ENCODE assay signal across 8 cellular contexts in genomic region chr3:111859061-111859973, GRCh38. TPM values are rescaled to one million over a fixed set of nuclear protein-coding genes. Genes with fewer than 3 reads are reported as not detected.
A peak's percentile ranks its signal among the peaks of the same experiment; 100 is the strongest.
DNase-seq lines count a peak whose midpoint lies in the region; ATAC-seq and TF ChIP-seq lines count a peak whose summit lies in the region.

Gene PHLDB2 (plus strand): TSS chr3:111859265. CDS start chr3:111884078, 24,813 bp downstream.

- intact Hi-C loops in tibial artery (cut with DNase I; ENCODE audit: low total_unique reads): no loop called here

- no peaks in the 10 kb centered on the region for H3K9me3 ChIP-seq in Peyer's patch
- H3K9me3 ChIP-seq in neuronal stem cell (replicated peaks in 1 of 2; ENCODE audit: control insufficient read depth in 2 of 2, insufficient read depth in 1 of 2, low read depth in 1 of 2, low read length in 2 of 2): no peaks in the 10 kb centered on the region
- no peaks in the 10 kb centered on the region for H3K9me3 ChIP-seq in tibial artery

- H3K4ac ChIP-seq in neuronal stem cell (ENCODE audit: low read length): no peak within 1 kb of the TSS

- no peak within 1 kb of the TSS for H2AK5ac ChIP-seq in neuronal stem cell (ENCODE audit: low read depth, low read length)

- H2BK120ac ChIP-seq in neuronal stem cell (ENCODE audit: low read depth, low read length): peak within 1 kb of the TSS; percentile 35

- H3K4me2 ChIP-seq in neuronal stem cell (ENCODE audit: insufficient read depth, low read length, poor library complexity, severe bottlenecking): peak within 1 kb of the TSS; percentile 81

- H3K4me1 ChIP-seq in Peyer's patch (peaks cover 0 to 11% (median 0%) of the 10 kb centered on the region in 4 donors), neuronal stem cell (ENCODE audit: control insufficient read depth in 2 of 2, insufficient read depth in 1 of 2, low read depth in 1 of 2, low read length in 2 of 2) (peaks cover 6 to 21% of the 10 kb centered on the region in 2 donors), tibial artery (peaks cover 0 to 43% (median 20%) of the 10 kb centered on the region in 4 donors)

- H2BK15ac ChIP-seq in neuronal stem cell (ENCODE audit: low read length): no peak within 1 kb of the TSS

- H4K91ac ChIP-seq in neuronal stem cell (ENCODE audit: low read depth, low read length, poor library complexity): no peak within 1 kb of the TSS

- DNase-seq in GM06990 (ENCODE audit: extremely low read depth, insufficient read length) (peak; percentile 27), Peyer's patch (peak; percentile 42 to 73 (median 61)), fibroblast of the aortic adventitia (ENCODE audit: low read depth) (peak; percentile 79), neuronal stem cell (ENCODE audit: low spot score) (peak; percentile 85), tibial artery (peak; percentile 83 to 90), Ammon's horn (ENCODE audit: low spot score) (no peak)
- peak; percentile 84 for DNase-seq in activated effector memory CD4-positive, alpha-beta T cell treated with anti-CD3 and anti-CD28 coated beads, Interleukin-2, amount 50 U/mL, for 16 hours

- H3K9ac ChIP-seq in neuronal stem cell (ENCODE audit: low read depth, low read length, poor library complexity): peak within 1 kb of the TSS; percentile 95

- peak within 1 kb of the TSS; percentile 23 for H3K23ac ChIP-seq in neuronal stem cell (ENCODE audit: low read depth, low read length, poor library complexity)

- H3K27ac ChIP-seq in Peyer's patch (peak within 1 kb of the TSS; percentile 73 to 96 (median 88)), neuronal stem cell (replicated peaks; ENCODE audit: low read length) (peak within 1 kb of the TSS; percentile 76), tibial artery (peak within 1 kb of the TSS; percentile 98 to 99)

- peak within 1 kb of the TSS; percentile 93 for H2BK5ac ChIP-seq in neuronal stem cell (ENCODE audit: low read length)

- no CpG with 5 or more reads among the region's 78 CpGs for WGBS in neuronal stem cell (ENCODE audit: extremely low coverage in 2 of 2, insufficient read length in 2 of 2, insufficient replicate concordance in 1 of 2), 2 donors

- H3K36me3 ChIP-seq in GM06990 (ENCODE audit: control insufficient read depth, insufficient read depth, low read length): no peaks in the 10 kb centered on the region
- no peaks in the 10 kb centered on the region for H3K36me3 ChIP-seq in Peyer's patch
- H3K36me3 ChIP-seq in neuronal stem cell (replicated peaks in 1 of 2; ENCODE audit: control insufficient read depth in 2 of 2, insufficient read depth in 2 of 2, low read length in 2 of 2): no peaks in the 10 kb centered on the region
- no peaks in the 10 kb centered on the region for H3K36me3 ChIP-seq in tibial artery

- H3K79me1 ChIP-seq in neuronal stem cell (ENCODE audit: low read depth, low read length): no peaks in the 10 kb centered on the region

- H3K27me3 ChIP-seq in GM06990 (replicated peaks; ENCODE audit: control insufficient read depth, insufficient read depth, low read length): no peaks in the 10 kb centered on the region; the same call in none of the 2 replicates
- no peaks in the 10 kb centered on the region for H3K27me3 ChIP-seq in Peyer's patch
- peaks cover 0 to 3% (median 0%) of the 10 kb centered on the region in 3 experiments for H3K27me3 ChIP-seq in neuronal stem cell (ENCODE audit: control insufficient read depth in 3 of 3, insufficient read depth in 3 of 3, low read depth in 1 of 3, low read length in 3 of 3)
- no peaks in the 10 kb centered on the region for H3K27me3 ChIP-seq in tibial artery

- peak within 1 kb of the TSS; percentile 51 for H3K14ac ChIP-seq in neuronal stem cell (ENCODE audit: low read length)

- H3K18ac ChIP-seq in neuronal stem cell (ENCODE audit: low read length): peak within 1 kb of the TSS; percentile 99

- no peak for TF ChIP-seq CTCF in GM06990 (IDR thresholded peaks at IDR 0.05; ENCODE audit: insufficient read depth, low read length, poor library complexity, severe bottlenecking)
- TF ChIP-seq CTCF in Peyer's patch (IDR thresholded peaks at IDR 0.05): no peak
- peak; percentile 15 for TF ChIP-seq CTCF in fibroblast of the aortic adventitia (IDR thresholded peaks at IDR 0.05; ENCODE audit: insufficient read depth, low read length)
- peak in 1 of 2 experiments; percentile 15 for TF ChIP-seq CTCF in tibial artery (IDR thresholded peaks at IDR 0.05)

- peak within 1 kb of the TSS; percentile 59 for H3K4me3 ChIP-seq in GM06990 (replicated peaks; ENCODE audit: low read depth, low read length)
- H3K4me3 ChIP-seq in Peyer's patch: peak within 1 kb of the TSS; percentile 64 to 74 (median 68)
- peak within 1 kb of the TSS; percentile 76 for H3K4me3 ChIP-seq in fibroblast of the aortic adventitia (ENCODE audit: low read depth, low read length)
- peak within 1 kb of the TSS; percentile 78 to 92 for H3K4me3 ChIP-seq in neuronal stem cell (ENCODE audit: low read length in 2 of 2)
- peak within 1 kb of the TSS; percentile 81 to 84 for H3K4me3 ChIP-seq in tibial artery

- no peak within 1 kb of the TSS for H4K8ac ChIP-seq in neuronal stem cell (ENCODE audit: low read depth, low read length)

- H2BK12ac ChIP-seq in neuronal stem cell (ENCODE audit: low read length): peak within 1 kb of the TSS; percentile 52

- peak within 1 kb of the TSS; percentile 99 for H2AFZ ChIP-seq in neuronal stem cell (ENCODE audit: low read length)

- peak; percentile 35 for ATAC-seq in HG03139 (IDR thresholded peaks at IDR 0.05; ENCODE audit: unreplicated experiment)

- TF ChIP-seq POLR2A in Peyer's patch (IDR thresholded peaks at IDR 0.05): no peak

RNA-seq across cellular contexts. Expression of gene PHLDB2, which starts in this region (rescaled TPM):
- total RNA-seq in Peyer's patch (10 to 100 TPM in 3 of 4 donors, 1 to 10 TPM in 1; 6.0 to 66.0 (median 12.5) TPM), fibroblast of the aortic adventitia (ENCODE audit: low replicate concordance) (61.9 and 79.2 TPM in 2 replicates)
- 4.5 TPM for polyA plus RNA-seq in neuronal stem cell (2013, experiment 1 of 2)
- 4.6 TPM for polyA plus RNA-seq in neuronal stem cell (2013, experiment 2 of 2)
